Comparison of ENCODE assay signal across 14 cellular contexts in genomic region chr15:93049233-93049632, GRCh38.
"Had no signal": no experiment of that assay in that cellular context is flagged by ENCODE, and none has a peak within 500 bp of the region (broad histone marks: within the 10 kb centered on the region; RNA-seq: fewer than 3 reads in every experiment).

No MANE protein-coding gene starts in this region.

- H3K4me3 Mint-ChIP-seq: activated CD4-positive, alpha-beta memory T cell treated with anti-CD3 and anti-CD28 coated beads, Interleukin-2, amount 10 ng/mL, durations not matched to agents 7 days and 5 days; activated CD4-positive, alpha-beta T cell treated with anti-CD3 and anti-CD28 coated beads for 36 hours had no signal

- H3K27me3 Mint-ChIP-seq: activated CD4-positive, alpha-beta memory T cell treated with anti-CD3 and anti-CD28 coated beads, Interleukin-2, amount 10 ng/mL, durations not matched to agents 7 days and 5 days; activated CD4-positive, alpha-beta T cell treated with anti-CD3 and anti-CD28 coated beads for 36 hours had no signal

- H3K4me1 ChIP-seq: foreskin keratinocyte had no signal

- H3K27me3 ChIP-seq: heart left ventricle, testis had no signal

- H3K27ac Mint-ChIP-seq: activated CD4-positive, alpha-beta memory T cell treated with anti-CD3 and anti-CD28 coated beads, Interleukin-2, amount 10 ng/mL, durations not matched to agents 7 days and 5 days; activated CD4-positive, alpha-beta T cell treated with anti-CD3 and anti-CD28 coated beads for 36 hours had no signal

- ATAC-seq: activated CD4-positive, alpha-beta T cell treated with anti-CD3 and anti-CD28 coated beads for 36 hours; heart left ventricle; stimulated activated naive CD8-positive, alpha-beta T cell treated with anti-CD3 and anti-CD28 coated beads, Interleukin-15, Interleukin-2, amounts not matched to agents 100 U/mL and 50 U/mL, for 24 hours had no signal

- H3K4me3 ChIP-seq: heart left ventricle, prostate gland, testis had no signal

- H3K9me3 ChIP-seq: prostate gland, testis had no signal

- H3K36me3 ChIP-seq: prostate gland, WERI-Rb-1 had no signal

- DNase-seq: activated CD4-positive, alpha-beta memory T cell treated with anti-CD3 and anti-CD28 coated beads, Interleukin-2, amount 10 ng/mL, durations not matched to agents 7 days and 5 days; activated CD4-positive, alpha-beta T cell treated with anti-CD3 and anti-CD28 coated beads for 36 hours; activated CD8-positive, alpha-beta memory T cell treated with anti-CD3 and anti-CD28 coated beads, Interleukin-2, amount 50 U/mL, for 4 hours; activated naive CD4-positive, alpha-beta T cell; aorta; heart left ventricle; occipital lobe; stimulated activated CD4-positive, alpha-beta T cell treated with anti-CD3 and anti-CD28 coated beads, Interleukin-12 subunit alpha, Interleukin-12 subunit beta, amount 100 ng/mL, for 4 hours; stimulated activated naive CD8-positive, alpha-beta T cell treated with anti-CD3 and anti-CD28 coated beads, Interleukin-15, Interleukin-2, amounts not matched to agents 100 U/mL and 50 U/mL, for 24 hours; SW 1271; testis; WERI-Rb-1 had no signal
